8 cellular contexts compared by ENCODE assay signal in genomic region chr1:202968895-202969295, GRCh38. TPM values are rescaled to one million over a fixed set of nuclear protein-coding genes. Genes with fewer than 3 reads are reported as not detected.
DNase-seq lines count a peak whose midpoint lies in the region; ATAC-seq lines count a peak whose summit lies in the region.

No MANE protein-coding gene starts in this region.

- H2AFZ ChIP-seq in Karpas-422 (ENCODE audit: low read length), result peak overlapping the region; percentile 92

- peaks cover 33% of the 10 kb centered on the region for H3K4me1 ChIP-seq in Karpas-422 (ENCODE audit: low read length)

- 0 out of 2 replicates have a peak overlapping the region, but pooled peaks have one; percentile 41 for H3K27ac ChIP-seq in Karpas-422 (ENCODE audit: low read length)
- H3K27ac ChIP-seq in caudate nucleus (ENCODE audit: low read depth, low read length), result no peak overlapping the region
- no peak overlapping the region for H3K27ac ChIP-seq in substantia nigra (ENCODE audit: low read depth, low read length, poor library complexity, severe bottlenecking)

- H3K79me2 ChIP-seq in Karpas-422 (ENCODE audit: low read length), result peaks cover 13% of the 10 kb centered on the region

- H3K4me3 ChIP-seq in Karpas-422 (ENCODE audit: low read length), result peak overlapping the region; percentile 68; the same call in 1 of the 2 replicates

- H4K20me1 ChIP-seq in Karpas-422 (ENCODE audit: insufficient read depth, low read depth, low read length), result no peaks in the 10 kb centered on the region

- H3K9me3 ChIP-seq in Karpas-422 (ENCODE audit: low read length), result no peaks in the 10 kb centered on the region

- H3K4me2 ChIP-seq in Karpas-422 (ENCODE audit: low read depth, low read length, poor library complexity, severe bottlenecking), result peak overlapping the region; percentile 71

- DNase-seq in DMS53 treated with DMSO at 0.1 percent for 48 hours (lab: John Stamatoyannopoulos, UW; ENCODE audit: unreplicated experiment) (peak; percentile 29), Karpas-422 (peak; percentile 92), SHP77 (lab: John Stamatoyannopoulos, UW) (peak; percentile 65 to 74), caudate nucleus (lab: John Stamatoyannopoulos, UW) (peak in 33 of 61 donors; percentile 1 to 64 (median 13)), left kidney (ENCODE audit: low read depth, low spot score) (peak; percentile 84), substantia nigra (lab: John Stamatoyannopoulos, UW) (peak in 27 of 49 donors; percentile 2 to 62 (median 26)), T1000 (lab: John Stamatoyannopoulos, UW) (no peak)

- peak overlapping the region; percentile 68 for H3K9ac ChIP-seq in Karpas-422 (ENCODE audit: low read length)

- H3K27me3 ChIP-seq in Karpas-422 (ENCODE audit: low read length), result no peaks in the 10 kb centered on the region

- no peaks in the 10 kb centered on the region for H3K36me3 ChIP-seq in Karpas-422 (ENCODE audit: insufficient read depth, low read length)

- H3K9me2 ChIP-seq in Karpas-422 (replicated peaks; ENCODE audit: insufficient read depth, low read length), result no peaks in the 10 kb centered on the region

- peak; percentile 52 for ATAC-seq in GM21390 (IDR thresholded peaks at IDR 0.05; ENCODE audit: unreplicated experiment)

RNA-seq across cellular contexts. Expression of gene CYB5R1, which starts 1.8 kb away (rescaled TPM):
- total RNA-seq in Karpas-422 (2014; rRNA removed; shearing (Covaris generic); ENCODE audit: low replicate concordance), result 27.1 and 28.2 TPM in 2 replicates

RNA-seq across cellular contexts. Expression of gene ADIPOR1, which starts 10.8 kb away (rescaled TPM):
- total RNA-seq in Karpas-422 (2014; rRNA removed; shearing (Covaris generic); ENCODE audit: low replicate concordance), result 88.2 and 123 TPM in 2 replicates

RNA-seq across cellular contexts. Expression of gene TMEM183A, which starts 38.3 kb away (rescaled TPM):
- total RNA-seq in Karpas-422 (2014; rRNA removed; shearing (Covaris generic); ENCODE audit: low replicate concordance), result 65.3 and 81.0 TPM in 2 replicates

RNA-seq across cellular contexts. Expression of gene KLHL12, which starts 41.9 kb away (rescaled TPM):
- 52.4 and 55.8 TPM in 2 replicates for total RNA-seq in Karpas-422 (2014; rRNA removed; shearing (Covaris generic); ENCODE audit: low replicate concordance)

RNA-seq across cellular contexts. Expression of gene PPFIA4, which starts 57.4 kb away (rescaled TPM):
- 0.04 TPM in 1 of 2 replicates, not detected in the other for total RNA-seq in Karpas-422 (2014; rRNA removed; shearing (Covaris generic); ENCODE audit: low replicate concordance)
